ENCODE assay signal across 1 cellular context in the genomic region with DNA sequence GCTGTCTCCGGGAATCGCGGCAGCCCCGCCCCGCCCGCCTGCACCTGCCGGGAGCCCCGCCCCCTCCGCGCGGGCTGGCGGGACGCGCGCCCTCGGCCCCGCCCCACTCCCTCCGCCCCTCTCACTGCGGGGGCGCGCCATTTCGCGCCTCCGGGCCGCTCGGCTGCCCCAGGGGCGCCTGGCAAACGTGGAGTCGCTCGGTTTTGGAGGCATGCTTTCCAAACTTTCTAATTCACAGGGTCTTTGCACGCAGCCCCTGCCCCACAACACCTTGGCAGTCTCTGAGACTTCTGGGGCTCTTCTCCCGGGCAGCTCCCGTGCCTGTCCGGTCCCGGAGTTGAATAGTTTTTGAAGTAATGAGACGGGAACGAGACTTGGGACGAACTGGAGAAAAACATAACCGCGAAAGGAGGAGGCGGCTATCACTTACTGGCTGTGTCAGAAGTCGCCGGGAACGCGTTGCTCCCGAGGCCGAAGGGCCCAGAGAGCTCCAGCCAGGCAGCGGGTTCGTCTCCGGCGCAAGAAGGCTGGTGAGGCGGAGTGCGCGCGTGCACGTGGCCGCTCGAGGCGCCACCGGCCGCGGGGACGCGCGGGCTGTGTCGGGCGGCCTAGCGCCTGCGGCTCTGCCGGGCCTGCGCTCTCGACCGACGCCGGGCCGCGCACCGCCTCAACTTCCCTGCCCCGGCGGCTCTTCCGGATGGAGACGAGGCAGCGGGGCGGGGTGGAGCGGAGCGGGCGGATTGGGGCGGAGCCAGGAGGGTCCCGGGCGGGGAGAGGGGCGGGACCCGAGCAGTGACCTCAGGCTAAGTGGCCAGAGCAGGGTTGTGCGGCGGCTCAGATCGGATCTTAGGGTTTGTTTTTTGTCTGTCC.
A peak's percentile ranks its signal among the peaks of the same experiment; 100 is the strongest.
TF ChIP-seq lines count a peak whose summit lies in the region.

A gene (minus strand): TSS at position 699 of the 870 bp plus-strand sequence. CDS start 3,436 bp downstream, outside the sequence.

TF ChIP-seq in HepG2, 621 proteins besides CTCF, POLR2A, EP300 and RAD21 (continued from another document and continues in another):
- TF ChIP-seq, protein P1, sequence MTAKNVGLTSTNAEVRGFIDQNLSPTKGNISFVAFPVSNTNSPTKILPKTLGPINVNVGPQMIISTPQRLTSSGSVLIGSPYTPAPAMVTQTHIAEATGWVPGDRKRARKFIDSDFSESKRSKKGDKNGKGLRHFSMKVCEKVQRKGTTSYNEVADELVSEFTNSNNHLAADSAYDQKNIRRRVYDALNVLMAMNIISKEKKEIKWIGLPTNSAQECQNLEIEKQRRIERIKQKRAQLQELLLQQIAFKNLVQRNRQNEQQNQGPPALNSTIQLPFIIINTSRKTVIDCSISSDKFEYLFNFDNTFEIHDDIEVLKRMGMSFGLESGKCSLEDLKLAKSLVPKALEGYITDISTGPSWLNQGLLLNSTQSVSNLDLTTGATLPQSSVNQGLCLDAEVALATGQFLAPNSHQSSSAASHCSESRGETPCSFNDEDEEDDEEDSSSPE (CRISPR knock-in tag; IDR thresholded peaks at IDR 0.05) = peak; percentile 78
- TF ChIP-seq MATR3 (CRISPR knock-in tag; IDR thresholded peaks at IDR 0.05) = no peak
- TF ChIP-seq TSC22D2 (CRISPR knock-in tag; IDR thresholded peaks at IDR 0.05; ENCODE audit: borderline replicate concordance) = peak; percentile 77; the same call in 1 of the 2 replicates
- TF ChIP-seq HES4 (CRISPR knock-in tag; IDR thresholded peaks at IDR 0.05; ENCODE audit: borderline replicate concordance) = peak; percentile 90
- TF ChIP-seq MTA1 (CRISPR knock-in tag; IDR thresholded peaks at IDR 0.05; ENCODE audit: borderline replicate concordance) = peak; percentile 57; the same call in 1 of the 2 replicates
- TF ChIP-seq, protein P2, sequence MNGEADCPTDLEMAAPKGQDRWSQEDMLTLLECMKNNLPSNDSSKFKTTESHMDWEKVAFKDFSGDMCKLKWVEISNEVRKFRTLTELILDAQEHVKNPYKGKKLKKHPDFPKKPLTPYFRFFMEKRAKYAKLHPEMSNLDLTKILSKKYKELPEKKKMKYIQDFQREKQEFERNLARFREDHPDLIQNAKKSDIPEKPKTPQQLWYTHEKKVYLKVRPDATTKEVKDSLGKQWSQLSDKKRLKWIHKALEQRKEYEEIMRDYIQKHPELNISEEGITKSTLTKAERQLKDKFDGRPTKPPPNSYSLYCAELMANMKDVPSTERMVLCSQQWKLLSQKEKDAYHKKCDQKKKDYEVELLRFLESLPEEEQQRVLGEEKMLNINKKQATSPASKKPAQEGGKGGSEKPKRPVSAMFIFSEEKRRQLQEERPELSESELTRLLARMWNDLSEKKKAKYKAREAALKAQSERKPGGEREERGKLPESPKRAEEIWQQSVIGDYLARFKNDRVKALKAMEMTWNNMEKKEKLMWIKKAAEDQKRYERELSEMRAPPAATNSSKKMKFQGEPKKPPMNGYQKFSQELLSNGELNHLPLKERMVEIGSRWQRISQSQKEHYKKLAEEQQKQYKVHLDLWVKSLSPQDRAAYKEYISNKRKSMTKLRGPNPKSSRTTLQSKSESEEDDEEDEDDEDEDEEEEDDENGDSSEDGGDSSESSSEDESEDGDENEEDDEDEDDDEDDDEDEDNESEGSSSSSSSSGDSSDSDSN (CRISPR knock-in tag; IDR thresholded peaks at IDR 0.05) = peak; percentile 68; the same call in 1 of the 2 replicates
- TF ChIP-seq, protein P3, sequence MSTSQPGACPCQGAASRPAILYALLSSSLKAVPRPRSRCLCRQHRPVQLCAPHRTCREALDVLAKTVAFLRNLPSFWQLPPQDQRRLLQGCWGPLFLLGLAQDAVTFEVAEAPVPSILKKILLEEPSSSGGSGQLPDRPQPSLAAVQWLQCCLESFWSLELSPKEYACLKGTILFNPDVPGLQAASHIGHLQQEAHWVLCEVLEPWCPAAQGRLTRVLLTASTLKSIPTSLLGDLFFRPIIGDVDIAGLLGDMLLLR (CRISPR knock-in tag; IDR thresholded peaks at IDR 0.05) = no peak
- TF ChIP-seq RBAK (CRISPR knock-in tag; IDR thresholded peaks at IDR 0.05) = no peak
- TF ChIP-seq, protein P4, sequence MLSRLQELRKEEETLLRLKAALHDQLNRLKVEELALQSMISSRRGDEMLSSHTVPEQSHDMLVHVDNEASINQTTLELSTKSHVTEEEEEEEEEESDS (CRISPR knock-in tag; IDR thresholded peaks at IDR 0.05; ENCODE audit: borderline replicate concordance) = no peak
- TF ChIP-seq RFXAP (CRISPR knock-in tag; IDR thresholded peaks at IDR 0.05; ENCODE audit: borderline replicate concordance) = peak; percentile 91; the same call in 1 of the 2 replicates
- TF ChIP-seq ARHGAP35 (CRISPR knock-in tag; IDR thresholded peaks at IDR 0.05; ENCODE audit: borderline replicate concordance) = peak; percentile 87
- TF ChIP-seq MIER2 (CRISPR knock-in tag; IDR thresholded peaks at IDR 0.05) = no peak
- TF ChIP-seq, protein P5, sequence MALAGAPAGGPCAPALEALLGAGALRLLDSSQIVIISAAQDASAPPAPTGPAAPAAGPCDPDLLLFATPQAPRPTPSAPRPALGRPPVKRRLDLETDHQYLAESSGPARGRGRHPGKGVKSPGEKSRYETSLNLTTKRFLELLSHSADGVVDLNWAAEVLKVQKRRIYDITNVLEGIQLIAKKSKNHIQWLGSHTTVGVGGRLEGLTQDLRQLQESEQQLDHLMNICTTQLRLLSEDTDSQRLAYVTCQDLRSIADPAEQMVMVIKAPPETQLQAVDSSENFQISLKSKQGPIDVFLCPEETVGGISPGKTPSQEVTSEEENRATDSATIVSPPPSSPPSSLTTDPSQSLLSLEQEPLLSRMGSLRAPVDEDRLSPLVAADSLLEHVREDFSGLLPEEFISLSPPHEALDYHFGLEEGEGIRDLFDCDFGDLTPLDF (CRISPR knock-in tag; IDR thresholded peaks at IDR 0.05) = peak; percentile 64; the same call in 1 of the 2 replicates
- TF ChIP-seq ZNF557 (CRISPR knock-in tag; IDR thresholded peaks at IDR 0.05) = no peak
- TF ChIP-seq, protein P6, sequence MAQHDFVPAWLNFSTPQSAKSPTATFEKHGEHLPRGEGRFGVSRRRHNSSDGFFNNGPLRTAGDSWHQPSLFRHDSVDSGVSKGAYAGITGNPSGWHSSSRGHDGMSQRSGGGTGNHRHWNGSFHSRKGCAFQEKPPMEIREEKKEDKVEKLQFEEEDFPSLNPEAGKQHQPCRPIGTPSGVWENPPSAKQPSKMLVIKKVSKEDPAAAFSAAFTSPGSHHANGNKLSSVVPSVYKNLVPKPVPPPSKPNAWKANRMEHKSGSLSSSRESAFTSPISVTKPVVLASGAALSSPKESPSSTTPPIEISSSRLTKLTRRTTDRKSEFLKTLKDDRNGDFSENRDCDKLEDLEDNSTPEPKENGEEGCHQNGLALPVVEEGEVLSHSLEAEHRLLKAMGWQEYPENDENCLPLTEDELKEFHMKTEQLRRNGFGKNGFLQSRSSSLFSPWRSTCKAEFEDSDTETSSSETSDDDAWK (CRISPR knock-in tag; IDR thresholded peaks at IDR 0.05) = no peak
- TF ChIP-seq, protein P7, sequence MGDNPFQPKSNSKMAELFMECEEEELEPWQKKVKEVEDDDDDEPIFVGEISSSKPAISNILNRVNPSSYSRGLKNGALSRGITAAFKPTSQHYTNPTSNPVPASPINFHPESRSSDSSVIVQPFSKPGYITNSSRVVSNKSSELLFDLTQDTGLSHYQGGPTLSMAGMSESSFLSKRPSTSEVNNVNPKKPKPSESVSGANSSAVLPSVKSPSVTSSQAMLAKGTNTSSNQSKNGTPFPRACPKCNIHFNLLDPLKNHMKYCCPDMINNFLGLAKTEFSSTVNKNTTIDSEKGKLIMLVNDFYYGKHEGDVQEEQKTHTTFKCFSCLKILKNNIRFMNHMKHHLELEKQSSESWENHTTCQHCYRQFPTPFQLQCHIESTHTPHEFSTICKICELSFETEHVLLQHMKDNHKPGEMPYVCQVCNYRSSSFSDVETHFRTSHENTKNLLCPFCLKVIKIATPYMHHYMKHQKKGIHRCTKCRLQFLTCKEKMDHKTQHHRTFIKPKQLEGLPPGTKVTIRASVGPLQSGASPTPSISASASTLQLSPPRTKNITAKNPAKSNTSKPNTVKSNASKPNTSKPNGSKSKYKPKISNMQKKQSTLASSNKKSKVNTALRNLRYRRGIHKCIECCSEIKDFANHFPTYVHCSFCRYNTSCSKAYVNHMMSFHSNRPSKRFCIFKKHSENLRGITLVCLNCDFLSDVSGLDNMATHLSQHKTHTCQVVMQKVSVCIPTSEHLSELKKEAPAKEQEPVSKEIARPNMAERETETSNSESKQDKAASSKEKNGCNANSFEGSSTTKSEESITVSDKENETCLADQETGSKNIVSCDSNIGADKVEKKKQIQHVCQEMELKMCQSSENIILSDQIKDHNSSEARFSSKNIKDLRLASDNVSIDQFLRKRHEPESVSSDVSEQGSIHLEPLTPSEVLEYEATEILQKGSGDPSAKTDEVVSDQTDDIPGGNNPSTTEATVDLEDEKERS (CRISPR knock-in tag; IDR thresholded peaks at IDR 0.05) = no peak
- TF ChIP-seq FOXP1 (IDR thresholded peaks at IDR 0.05) = no peak
- no peak for TF ChIP-seq FOXP1 (CRISPR knock-in tag; IDR thresholded peaks at IDR 0.05)
- TF ChIP-seq, protein P8, sequence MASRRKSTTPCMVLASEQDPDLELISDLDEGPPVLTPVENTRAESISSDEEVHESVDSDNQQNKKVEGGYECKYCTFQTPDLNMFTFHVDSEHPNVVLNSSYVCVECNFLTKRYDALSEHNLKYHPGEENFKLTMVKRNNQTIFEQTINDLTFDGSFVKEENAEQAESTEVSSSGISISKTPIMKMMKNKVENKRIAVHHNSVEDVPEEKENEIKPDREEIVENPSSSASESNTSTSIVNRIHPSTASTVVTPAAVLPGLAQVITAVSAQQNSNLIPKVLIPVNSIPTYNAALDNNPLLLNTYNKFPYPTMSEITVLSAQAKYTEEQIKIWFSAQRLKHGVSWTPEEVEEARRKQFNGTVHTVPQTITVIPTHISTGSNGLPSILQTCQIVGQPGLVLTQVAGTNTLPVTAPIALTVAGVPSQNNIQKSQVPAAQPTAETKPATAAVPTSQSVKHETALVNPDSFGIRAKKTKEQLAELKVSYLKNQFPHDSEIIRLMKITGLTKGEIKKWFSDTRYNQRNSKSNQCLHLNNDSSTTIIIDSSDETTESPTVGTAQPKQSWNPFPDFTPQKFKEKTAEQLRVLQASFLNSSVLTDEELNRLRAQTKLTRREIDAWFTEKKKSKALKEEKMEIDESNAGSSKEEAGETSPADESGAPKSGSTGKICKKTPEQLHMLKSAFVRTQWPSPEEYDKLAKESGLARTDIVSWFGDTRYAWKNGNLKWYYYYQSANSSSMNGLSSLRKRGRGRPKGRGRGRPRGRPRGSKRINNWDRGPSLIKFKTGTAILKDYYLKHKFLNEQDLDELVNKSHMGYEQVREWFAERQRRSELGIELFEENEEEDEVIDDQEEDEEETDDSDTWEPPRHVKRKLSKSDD (CRISPR knock-in tag; IDR thresholded peaks at IDR 0.05; ENCODE audit: low read depth) = peak; percentile 26; the same call in 1 of the 2 replicates
- peak; percentile 40; the same call in 1 of the 2 replicates for TF ChIP-seq KLF6 (CRISPR knock-in tag; IDR thresholded peaks at IDR 0.05)
- no peak for TF ChIP-seq ZNF207 (IDR thresholded peaks at IDR 0.05; ENCODE audit: borderline replicate concordance)
- peak; percentile 46 for TF ChIP-seq PHF20 (CRISPR knock-in tag; IDR thresholded peaks at IDR 0.05)
- no peak; the same call in 1 of the 2 replicates for TF ChIP-seq ZNF124 (CRISPR knock-in tag; IDR thresholded peaks at IDR 0.05)
- TF ChIP-seq CBX2 (IDR thresholded peaks at IDR 0.05; ENCODE audit: low read depth, low read length) = no peak
- no peak for TF ChIP-seq CBX2 (CRISPR knock-in tag; IDR thresholded peaks at IDR 0.05; ENCODE audit: low read depth)
- TF ChIP-seq HNRNPUL1 (IDR thresholded peaks at IDR 0.05; ENCODE audit: low read depth, low read length) = no peak
- no peak for TF ChIP-seq U2AF2 (IDR thresholded peaks at IDR 0.05; ENCODE audit: low read depth, low read length)
- TF ChIP-seq FOXM1 (CRISPR knock-in tag; IDR thresholded peaks at IDR 0.05) = no peak
- no peak for TF ChIP-seq ZNF282 (IDR thresholded peaks at IDR 0.05; ENCODE audit: partially characterized antibody)
- peak; percentile 86 for TF ChIP-seq ZNF430 (CRISPR knock-in tag; IDR thresholded peaks at IDR 0.05)
- TF ChIP-seq, protein P9, sequence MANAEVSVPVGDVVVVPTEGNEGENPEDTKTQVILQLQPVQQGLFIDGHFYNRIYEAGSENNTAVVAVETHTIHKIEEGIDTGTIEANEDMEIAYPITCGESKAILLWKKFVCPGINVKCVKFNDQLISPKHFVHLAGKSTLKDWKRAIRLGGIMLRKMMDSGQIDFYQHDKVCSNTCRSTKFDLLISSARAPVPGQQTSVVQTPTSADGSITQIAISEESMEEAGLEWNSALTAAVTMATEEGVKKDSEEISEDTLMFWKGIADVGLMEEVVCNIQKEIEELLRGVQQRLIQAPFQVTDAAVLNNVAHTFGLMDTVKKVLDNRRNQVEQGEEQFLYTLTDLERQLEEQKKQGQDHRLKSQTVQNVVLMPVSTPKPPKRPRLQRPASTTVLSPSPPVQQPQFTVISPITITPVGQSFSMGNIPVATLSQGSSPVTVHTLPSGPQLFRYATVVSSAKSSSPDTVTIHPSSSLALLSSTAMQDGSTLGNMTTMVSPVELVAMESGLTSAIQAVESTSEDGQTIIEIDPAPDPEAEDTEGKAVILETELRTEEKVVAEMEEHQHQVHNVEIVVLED (CRISPR knock-in tag; IDR thresholded peaks at IDR 0.05; ENCODE audit: borderline replicate concordance) = no peak; the same call in 1 of the 2 replicates
- TF ChIP-seq, protein P10, sequence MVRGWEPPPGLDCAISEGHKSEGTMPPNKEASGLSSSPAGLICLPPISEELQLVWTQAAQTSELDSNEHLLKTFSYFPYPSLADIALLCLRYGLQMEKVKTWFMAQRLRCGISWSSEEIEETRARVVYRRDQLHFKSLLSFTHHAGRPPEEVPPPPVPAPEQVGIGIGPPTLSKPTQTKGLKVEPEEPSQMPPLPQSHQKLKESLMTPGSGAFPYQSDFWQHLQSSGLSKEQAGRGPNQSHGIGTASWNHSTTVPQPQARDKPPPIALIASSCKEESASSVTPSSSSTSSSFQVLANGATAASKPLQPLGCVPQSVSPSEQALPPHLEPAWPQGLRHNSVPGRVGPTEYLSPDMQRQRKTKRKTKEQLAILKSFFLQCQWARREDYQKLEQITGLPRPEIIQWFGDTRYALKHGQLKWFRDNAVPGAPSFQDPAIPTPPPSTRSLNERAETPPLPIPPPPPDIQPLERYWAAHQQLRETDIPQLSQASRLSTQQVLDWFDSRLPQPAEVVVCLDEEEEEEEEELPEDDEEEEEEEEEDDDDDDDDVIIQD (CRISPR knock-in tag; IDR thresholded peaks at IDR 0.05; ENCODE audit: low read depth) = peak; percentile 69; the same call in 1 of the 2 replicates
- TF ChIP-seq SIX1 (CRISPR knock-in tag; IDR thresholded peaks at IDR 0.05; ENCODE audit: borderline replicate concordance) = 0 out of 2 replicates have a peak, but pooled peaks have one; percentile 8
- TF ChIP-seq ZFP36L2 (CRISPR knock-in tag; IDR thresholded peaks at IDR 0.05) = no peak
- TF ChIP-seq, protein P11, sequence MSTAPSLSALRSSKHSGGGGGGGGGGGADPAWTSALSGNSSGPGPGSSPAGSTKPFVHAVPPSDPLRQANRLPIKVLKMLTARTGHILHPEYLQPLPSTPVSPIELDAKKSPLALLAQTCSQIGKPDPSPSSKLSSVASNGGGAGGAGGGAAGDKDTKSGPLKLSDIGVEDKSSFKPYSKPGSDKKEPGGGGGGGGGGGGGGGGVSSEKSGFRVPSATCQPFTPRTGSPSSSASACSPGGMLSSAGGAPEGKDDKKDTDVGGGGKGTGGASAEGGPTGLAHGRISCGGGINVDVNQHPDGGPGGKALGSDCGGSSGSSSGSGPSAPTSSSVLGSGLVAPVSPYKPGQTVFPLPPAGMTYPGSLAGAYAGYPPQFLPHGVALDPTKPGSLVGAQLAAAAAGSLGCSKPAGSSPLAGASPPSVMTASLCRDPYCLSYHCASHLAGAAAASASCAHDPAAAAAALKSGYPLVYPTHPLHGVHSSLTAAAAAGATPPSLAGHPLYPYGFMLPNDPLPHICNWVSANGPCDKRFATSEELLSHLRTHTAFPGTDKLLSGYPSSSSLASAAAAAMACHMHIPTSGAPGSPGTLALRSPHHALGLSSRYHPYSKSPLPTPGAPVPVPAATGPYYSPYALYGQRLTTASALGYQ (CRISPR knock-in tag; IDR thresholded peaks at IDR 0.05) = no peak
- no peak for TF ChIP-seq HOXD1 (CRISPR knock-in tag; IDR thresholded peaks at IDR 0.05)
- TF ChIP-seq ZNF3 (CRISPR knock-in tag; IDR thresholded peaks at IDR 0.05) = no peak
- peak; percentile 33; the same call in 1 of the 2 replicates for TF ChIP-seq KLF13 (CRISPR knock-in tag; IDR thresholded peaks at IDR 0.05)
- TF ChIP-seq HOXA7 (CRISPR knock-in tag; IDR thresholded peaks at IDR 0.05) = no peak
